Comparison of ENCODE assay signal across 34 cellular contexts in the genomic region with DNA sequence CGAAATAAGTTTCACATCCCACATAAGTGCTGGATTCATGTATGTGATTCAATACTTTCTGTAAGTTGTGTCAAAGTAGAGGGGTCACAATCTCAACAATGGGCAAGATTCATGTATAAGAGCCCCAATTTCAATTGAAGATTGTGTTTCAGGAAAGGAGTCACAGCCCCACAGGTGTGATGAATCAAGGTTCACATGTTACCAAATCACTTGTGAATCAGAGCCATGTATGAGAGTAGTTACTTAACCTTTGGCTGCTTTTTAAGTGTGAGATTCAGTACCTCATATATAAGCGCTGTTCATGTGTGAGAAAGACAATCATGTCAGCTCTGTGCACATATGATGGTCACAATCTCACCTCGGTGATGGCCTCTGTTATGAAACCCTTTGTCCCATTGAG.
"Had no signal": no experiment of that assay in that cellular context is flagged by ENCODE, and none has a peak within 500 bp of the region (broad histone marks: within the 10 kb centered on the region; RNA-seq: fewer than 3 reads in every experiment).

No MANE protein-coding gene starts in this region.

- H3K4me3 Mint-ChIP-seq: activated B cell treated with CpG ODN at 0.5 μM for 24 hours; activated CD4-positive, alpha-beta memory T cell treated with anti-CD3 and anti-CD28 coated beads for 36 hours; activated CD8-positive, alpha-beta T cell treated with anti-CD3 and anti-CD28 coated beads for 36 hours; activated naive CD4-positive, alpha-beta T cell treated with anti-CD3 and anti-CD28 coated beads, Interleukin-2, amount 10 ng/mL, durations not matched to agents 7 days and 5 days; activated naive CD4-positive, alpha-beta T cell treated with anti-CD3 and anti-CD28 coated beads, Interleukin-2, amount 50 U/mL, for 24 hours; activated naive CD8-positive, alpha-beta T cell; activated naive CD8-positive, alpha-beta T cell treated with anti-CD3 and anti-CD28 coated beads, Interleukin-2, amount 10 ng/mL, durations not matched to agents 7 days and 5 days; activated naive CD8-positive, alpha-beta T cell treated with anti-CD3 and anti-CD28 coated beads, Interleukin-2, amount 50 U/mL, for 24 hours; activated T-cell treated with anti-CD3 and anti-CD28 coated beads, Interleukin-2, amount 50 U/mL, for 4 hours; activated T-cell treated with anti-CD3 and anti-CD28 coated beads, Interleukin-2, amount 50 U/mL, for 72 hours; activated T-helper 1 cell treated with anti-CD3 and anti-CD28 coated beads, Interleukin-12 subunit alpha, Interleukin-12 subunit beta, Interleukin-2, Interleukin-4 antibody, amounts not matched to agents 30 ng/mL and 10 ng/mL and 1 ng/mL, durations not matched to agents 14 hours and 24 hours and 36 hours; brain; T-helper 1 cell treated with Interleukin-12 subunit alpha and Interleukin-12 subunit beta and Interleukin-4 antibody, amounts not matched to agents 30 μg/mL and 1 μg/mL, for 36 hours; T-helper 2 cell treated with Interferon-gamma antibody and Interleukin-4, amounts not matched to agents 5 μg/mL and 100 μg/mL, for 36 hours had no signal

- H3K27ac Mint-ChIP-seq: activated B cell treated with CpG ODN at 0.5 μM for 24 hours; activated CD4-positive, alpha-beta memory T cell treated with anti-CD3 and anti-CD28 coated beads for 36 hours; activated CD8-positive, alpha-beta T cell treated with anti-CD3 and anti-CD28 coated beads for 36 hours; activated naive CD4-positive, alpha-beta T cell treated with anti-CD3 and anti-CD28 coated beads, Interleukin-2, amount 10 ng/mL, durations not matched to agents 7 days and 5 days; activated naive CD4-positive, alpha-beta T cell treated with anti-CD3 and anti-CD28 coated beads, Interleukin-2, amount 50 U/mL, for 24 hours; activated naive CD8-positive, alpha-beta T cell; activated naive CD8-positive, alpha-beta T cell treated with anti-CD3 and anti-CD28 coated beads, Interleukin-2, amount 10 ng/mL, durations not matched to agents 7 days and 5 days; activated naive CD8-positive, alpha-beta T cell treated with anti-CD3 and anti-CD28 coated beads, Interleukin-2, amount 50 U/mL, for 24 hours; activated T-cell treated with anti-CD3 and anti-CD28 coated beads, Interleukin-2, amount 50 U/mL, for 72 hours; activated T-helper 1 cell treated with anti-CD3 and anti-CD28 coated beads, Interleukin-12 subunit alpha, Interleukin-12 subunit beta, Interleukin-2, Interleukin-4 antibody, amounts not matched to agents 30 ng/mL and 10 ng/mL and 1 ng/mL, durations not matched to agents 14 hours and 24 hours and 36 hours; activated T-helper 2 cell treated with anti-CD3 and anti-CD28 coated beads, Interferon-gamma antibody, Interleukin-2, Interleukin-4, amounts not matched to agents 10 μg/mL and 5 μg/mL and 100 μg/mL, durations not matched to agents 14 hours and 24 hours and 36 hours; brain; T-helper 1 cell treated with Interleukin-12 subunit alpha and Interleukin-12 subunit beta and Interleukin-4 antibody, amounts not matched to agents 30 μg/mL and 1 μg/mL, for 36 hours; T-helper 2 cell treated with Interferon-gamma antibody and Interleukin-4, amounts not matched to agents 5 μg/mL and 100 μg/mL, for 36 hours had no signal

- H3K9me3 Mint-ChIP-seq: activated B cell treated with CpG ODN at 0.5 μM for 24 hours; activated CD4-positive, alpha-beta memory T cell treated with anti-CD3 and anti-CD28 coated beads for 36 hours; activated CD8-positive, alpha-beta T cell treated with anti-CD3 and anti-CD28 coated beads for 36 hours; activated naive CD4-positive, alpha-beta T cell treated with anti-CD3 and anti-CD28 coated beads, Interleukin-2, amount 10 ng/mL, durations not matched to agents 7 days and 5 days; activated naive CD4-positive, alpha-beta T cell treated with anti-CD3 and anti-CD28 coated beads, Interleukin-2, amount 50 U/mL, for 24 hours; activated naive CD8-positive, alpha-beta T cell treated with anti-CD3 and anti-CD28 coated beads, Interleukin-2, amount 10 ng/mL, durations not matched to agents 7 days and 5 days; activated naive CD8-positive, alpha-beta T cell treated with anti-CD3 and anti-CD28 coated beads, Interleukin-2, amount 50 U/mL, for 24 hours; activated T-cell treated with anti-CD3 and anti-CD28 coated beads, Interleukin-2, amount 50 U/mL, for 4 hours; activated T-cell treated with anti-CD3 and anti-CD28 coated beads, Interleukin-2, amount 50 U/mL, for 72 hours; activated T-helper 1 cell treated with anti-CD3 and anti-CD28 coated beads, Interleukin-12 subunit alpha, Interleukin-12 subunit beta, Interleukin-2, Interleukin-4 antibody, amounts not matched to agents 30 ng/mL and 10 ng/mL and 1 ng/mL, durations not matched to agents 14 hours and 24 hours and 36 hours; activated T-helper 2 cell treated with anti-CD3 and anti-CD28 coated beads, Interferon-gamma antibody, Interleukin-2, Interleukin-4, amounts not matched to agents 10 μg/mL and 5 μg/mL and 100 μg/mL, durations not matched to agents 14 hours and 24 hours and 36 hours; brain; T-helper 1 cell treated with Interleukin-12 subunit alpha and Interleukin-12 subunit beta and Interleukin-4 antibody, amounts not matched to agents 30 μg/mL and 1 μg/mL, for 36 hours; T-helper 2 cell treated with Interferon-gamma antibody and Interleukin-4, amounts not matched to agents 5 μg/mL and 100 μg/mL, for 36 hours had no signal

- ATAC-seq: activated CD8-positive, alpha-beta T cell treated with anti-CD3 and anti-CD28 coated beads for 36 hours; activated naive CD8-positive, alpha-beta T cell treated with anti-CD3 and anti-CD28 coated beads, Interleukin-2, amount 50 U/mL, for 24 hours; activated T-cell treated with anti-CD3 and anti-CD28 coated beads, Interleukin-2, amount 50 U/mL, for 4 hours had no signal

- H3K27ac ChIP-seq: ascending aorta, VCaP had no signal

- H3K4me3 ChIP-seq: ascending aorta had no signal

- H3K9me3 ChIP-seq: ascending aorta had no signal

- H3K4me1 ChIP-seq: ascending aorta had no signal

- H3K4me1 Mint-ChIP-seq: activated B cell treated with CpG ODN at 0.5 μM for 24 hours; activated naive CD4-positive, alpha-beta T cell treated with anti-CD3 and anti-CD28 coated beads, Interleukin-2, amount 10 ng/mL, durations not matched to agents 7 days and 5 days; activated naive CD4-positive, alpha-beta T cell treated with anti-CD3 and anti-CD28 coated beads, Interleukin-2, amount 50 U/mL, for 24 hours; activated naive CD8-positive, alpha-beta T cell treated with anti-CD3 and anti-CD28 coated beads, Interleukin-2, amount 10 ng/mL, durations not matched to agents 7 days and 5 days; activated naive CD8-positive, alpha-beta T cell treated with anti-CD3 and anti-CD28 coated beads, Interleukin-2, amount 50 U/mL, for 24 hours; brain had no signal

- H3K27me3 Mint-ChIP-seq: activated B cell treated with CpG ODN at 0.5 μM for 24 hours; activated CD4-positive, alpha-beta memory T cell treated with anti-CD3 and anti-CD28 coated beads for 36 hours; activated CD8-positive, alpha-beta T cell treated with anti-CD3 and anti-CD28 coated beads for 36 hours; activated naive CD4-positive, alpha-beta T cell treated with anti-CD3 and anti-CD28 coated beads, Interleukin-2, amount 10 ng/mL, durations not matched to agents 7 days and 5 days; activated naive CD4-positive, alpha-beta T cell treated with anti-CD3 and anti-CD28 coated beads, Interleukin-2, amount 50 U/mL, for 24 hours; activated naive CD8-positive, alpha-beta T cell; activated naive CD8-positive, alpha-beta T cell treated with anti-CD3 and anti-CD28 coated beads, Interleukin-2, amount 10 ng/mL, durations not matched to agents 7 days and 5 days; activated naive CD8-positive, alpha-beta T cell treated with anti-CD3 and anti-CD28 coated beads, Interleukin-2, amount 50 U/mL, for 24 hours; brain had no signal

- H3K27me3 ChIP-seq: ascending aorta had no signal

- H3K36me3 Mint-ChIP-seq: activated CD4-positive, alpha-beta memory T cell treated with anti-CD3 and anti-CD28 coated beads for 36 hours; activated naive CD4-positive, alpha-beta T cell treated with anti-CD3 and anti-CD28 coated beads, Interleukin-2, amount 10 ng/mL, durations not matched to agents 7 days and 5 days; activated naive CD4-positive, alpha-beta T cell treated with anti-CD3 and anti-CD28 coated beads, Interleukin-2, amount 50 U/mL, for 24 hours; activated naive CD8-positive, alpha-beta T cell; activated naive CD8-positive, alpha-beta T cell treated with anti-CD3 and anti-CD28 coated beads, Interleukin-2, amount 10 ng/mL, durations not matched to agents 7 days and 5 days; brain had no signal

- DNase-seq: activated B cell treated with CpG ODN at 0.5 μM for 24 hours; activated CD4-positive, alpha-beta memory T cell treated with anti-CD3 and anti-CD28 coated beads for 36 hours; activated CD4-positive, alpha-beta T cell treated with anti-CD3 and anti-CD28 coated beads for 48 hours; activated CD4-positive, alpha-beta T cell treated with anti-CD3 and anti-CD28 coated beads, Interleukin-2, amount 50 U/mL, for 1 hour; activated CD4-positive, alpha-beta T cell treated with anti-CD3 and anti-CD28 coated beads, Interleukin-2, amount 50 U/mL, for 4 hours; activated CD4-positive, CD25-positive, alpha-beta regulatory T cell treated with anti-CD3 and anti-CD28 coated beads, Interleukin-2, amount 50 U/mL, for 72 hours; activated CD8-positive, alpha-beta memory T cell treated with anti-CD3 and anti-CD28 coated beads, Interleukin-2, amount 50 U/mL, for 4 hours; activated CD8-positive, alpha-beta T cell treated with anti-CD3 and anti-CD28 coated beads for 36 hours; activated effector memory CD4-positive, alpha-beta T cell treated with Interleukin-2 at 50 U/mL for 16 hours; activated gamma-delta T cell; activated naive CD4-positive, alpha-beta T cell treated with anti-CD3 and anti-CD28 coated beads, Interleukin-2, amount 10 ng/mL, durations not matched to agents 7 days and 5 days; activated naive CD4-positive, alpha-beta T cell treated with Interleukin-2 at 50 U/mL for 16 hours; activated naive CD8-positive, alpha-beta T cell treated with anti-CD3 and anti-CD28 coated beads, Interleukin-2, amount 10 ng/mL, durations not matched to agents 7 days and 5 days; activated naive CD8-positive, alpha-beta T cell treated with anti-CD3 and anti-CD28 coated beads, Interleukin-2, amount 50 U/mL, for 24 hours; activated T-cell treated with anti-CD3 and anti-CD28 coated beads for 4 hours; activated T-cell treated with anti-CD3 and anti-CD28 coated beads, Interleukin-2, amount 50 U/mL, for 1 hour; activated T-cell treated with anti-CD3 and anti-CD28 coated beads, Interleukin-2, amount 50 U/mL, for 4 hours; activated T-cell treated with anti-CD3 and anti-CD28 coated beads, Interleukin-2, amount 50 U/mL, for 72 hours; amygdala; anterior cingulate cortex; central memory CD4-positive, alpha-beta T cell; SW 1271; T-helper 1 cell; T-helper 2 cell; T-helper 9 cell had no signal

- H3K36me3 ChIP-seq: ascending aorta had no signal
